Comparison of ENCODE assay signal across 8 cellular contexts in genomic region chr10:129888784-129889616, GRCh38.
DNase-seq lines count a peak whose midpoint lies in the region; ATAC-seq and TF ChIP-seq lines count a peak whose summit lies in the region.

No MANE protein-coding gene starts in this region.

- no peak overlapping the region for H3K27ac Mint-ChIP-seq in CD4-positive, CD25-positive, alpha-beta regulatory T cell
- H3K27ac Mint-ChIP-seq in activated naive CD8-positive, alpha-beta T cell treated with anti-CD3 and anti-CD28 coated beads for 36 hours: no peak overlapping the region

- intact Hi-C loops in OCI-LY7 (cut with micrococcal nuclease; ENCODE audit: unreplicated experiment): loop anchor here (1.0 kb wide), 1 partner anchor 238 kb away; no protein-coding TSS in a partner anchor

- H3K36me3 ChIP-seq in CD4-positive, CD25-positive, alpha-beta regulatory T cell (ENCODE audit: control insufficient read depth, insufficient read depth, low read length): no peaks in the 10 kb centered on the region
- H3K36me3 ChIP-seq in OCI-LY7 (ENCODE audit: insufficient read depth, low read length) (no peaks in the 10 kb centered on the region), kidney epithelial cell (ENCODE audit: control insufficient read depth, insufficient read depth, low read length) (no peaks in the 10 kb centered on the region)

- no peak for ATAC-seq in CD4-positive, CD25-positive, alpha-beta regulatory T cell (ENCODE audit: low read depth in 2 of 2)
- ATAC-seq in GM21515 (IDR thresholded peaks at IDR 0.05; ENCODE audit: unreplicated experiment): peak; percentile 69
- no peak for ATAC-seq in HG03025 (IDR thresholded peaks at IDR 0.05; ENCODE audit: low FRiP score, unreplicated experiment)

- no peaks in the 10 kb centered on the region for H3K27me3 Mint-ChIP-seq in CD4-positive, CD25-positive, alpha-beta regulatory T cell
- H3K27me3 Mint-ChIP-seq in activated naive CD8-positive, alpha-beta T cell treated with anti-CD3 and anti-CD28 coated beads for 36 hours: peaks cover 3% of the 10 kb centered on the region

- H3K9me3 Mint-ChIP-seq in CD4-positive, CD25-positive, alpha-beta regulatory T cell: peaks cover 0 to 2% (median 0%) of the 10 kb centered on the region in 7 donors
- no peaks in the 10 kb centered on the region for H3K9me3 Mint-ChIP-seq in activated naive CD8-positive, alpha-beta T cell treated with anti-CD3 and anti-CD28 coated beads for 36 hours

- H4K20me1 ChIP-seq in OCI-LY7 (ENCODE audit: insufficient read depth, low read length): no peaks in the 10 kb centered on the region

- POLR2A ChIA-PET in OCI-LY7 (lab: Charles Lee): interaction anchor here (0.7 kb wide), 1 partner anchor 728 kb away, joined by 5 read pairs; no protein-coding TSS in a partner anchor

- CTCF ChIA-PET in OCI-LY7 (lab: Charles Lee; ENCODE audit: unreplicated experiment): no interaction called here

- peak in 2 of 3 donors; percentile 13 to 31 for DNase-seq in CD4-positive, CD25-positive, alpha-beta regulatory T cell
- DNase-seq in OCI-LY7 (ENCODE audit: low spot score): peak; percentile 47
- peak; percentile 56 for DNase-seq in activated naive CD8-positive, alpha-beta T cell treated with anti-CD3 and anti-CD28 coated beads for 36 hours
- no peak for DNase-seq in kidney epithelial cell (ENCODE audit: low read depth)
- peak; percentile 17 for DNase-seq in stimulated activated CD8-positive, alpha-beta memory T cell treated with anti-CD3 and anti-CD28 coated beads, Interleukin-15, amount 100 ng/mL, for 1 hour (ENCODE audit: low read depth)
- DNase-seq in NCI-H1092 (lab: John Stamatoyannopoulos, UW): no peak

- H3K9me3 ChIP-seq in CD4-positive, CD25-positive, alpha-beta regulatory T cell (ENCODE audit: control insufficient read depth in 2 of 2, low read length in 2 of 2): no peaks in the 10 kb centered on the region
- H3K9me3 ChIP-seq in OCI-LY7 (ENCODE audit: low read length): no peaks in the 10 kb centered on the region

- H3K4me3 ChIP-seq in CD4-positive, CD25-positive, alpha-beta regulatory T cell (ENCODE audit: low read depth, low read length): no peak overlapping the region
- no peak overlapping the region for H3K4me3 ChIP-seq in OCI-LY7 (ENCODE audit: low read depth, low read length, poor library complexity, severe bottlenecking)
- no peak overlapping the region for H3K4me3 ChIP-seq in kidney epithelial cell (ENCODE audit: low read depth, low read length)

- H3K36me3 Mint-ChIP-seq in CD4-positive, CD25-positive, alpha-beta regulatory T cell: no peaks in the 10 kb centered on the region
- no peaks in the 10 kb centered on the region for H3K36me3 Mint-ChIP-seq in activated naive CD8-positive, alpha-beta T cell treated with anti-CD3 and anti-CD28 coated beads for 36 hours

- H3K9me2 ChIP-seq in OCI-LY7 (ENCODE audit: insufficient read depth, low read length): no peaks in the 10 kb centered on the region

- BruUV-seq in OCI-LY7 (replicated peaks; lab: Mats Ljungman, UMichigan): no TSS peak

- no peaks in the 10 kb centered on the region for H3K4me1 ChIP-seq in CD4-positive, CD25-positive, alpha-beta regulatory T cell (ENCODE audit: control insufficient read depth, insufficient read depth, low read length, poor library complexity, severe bottlenecking)
- no peaks in the 10 kb centered on the region for H3K4me1 ChIP-seq in OCI-LY7 (ENCODE audit: insufficient read depth, low read length, poor library complexity, severe bottlenecking)

- H3K4me3 Mint-ChIP-seq in CD4-positive, CD25-positive, alpha-beta regulatory T cell: no peak overlapping the region
- H3K4me3 Mint-ChIP-seq in activated naive CD8-positive, alpha-beta T cell treated with anti-CD3 and anti-CD28 coated beads for 36 hours: no peak overlapping the region

- H3K4me2 ChIP-seq in OCI-LY7 (ENCODE audit: low read length): no peak overlapping the region

- TF ChIP-seq CTCF in OCI-LY7 (conservative IDR thresholded peaks at IDR 0.05; ENCODE audit: low read length) (peak; percentile 74), kidney epithelial cell (IDR thresholded peaks at IDR 0.05; ENCODE audit: insufficient read depth, low read length, poor library complexity, severe bottlenecking) (peak; percentile 77)

- no peaks in the 10 kb centered on the region for H3K27me3 ChIP-seq in CD4-positive, CD25-positive, alpha-beta regulatory T cell (ENCODE audit: control insufficient read depth, insufficient read depth, low read length)
- no peaks in the 10 kb centered on the region for H3K27me3 ChIP-seq in kidney epithelial cell (ENCODE audit: control insufficient read depth, insufficient read depth, low read length)

- H3K27ac ChIP-seq in CD4-positive, CD25-positive, alpha-beta regulatory T cell (ENCODE audit: insufficient read depth, low read length, poor library complexity, severe bottlenecking): no peak overlapping the region
- H3K27ac ChIP-seq in OCI-LY7 (ENCODE audit: low read depth, low read length, poor library complexity, severe bottlenecking): no peak overlapping the region

- H3K4me1 Mint-ChIP-seq in CD4-positive, CD25-positive, alpha-beta regulatory T cell: peaks cover 0 to 4% (median 0%) of the 10 kb centered on the region in 4 donors
- H3K4me1 Mint-ChIP-seq in activated naive CD8-positive, alpha-beta T cell treated with anti-CD3 and anti-CD28 coated beads for 36 hours: no peaks in the 10 kb centered on the region

- H2AFZ ChIP-seq in OCI-LY7 (ENCODE audit: low read length): no peak overlapping the region

- no peaks in the 10 kb centered on the region for H3K79me2 ChIP-seq in OCI-LY7 (ENCODE audit: insufficient read depth, low read depth, low read length)

Comparison
In these comparisons a context has a peak if more than half of its experiments do, and no peak if none do; other contexts are left out.
1. DNase-seq: peak in CD4-positive, CD25-positive, alpha-beta regulatory T cell (2 of 3), OCI-LY7 (single experiment), activated naive CD8-positive, alpha-beta T cell treated with anti-CD3 and anti-CD28 coated beads for 36 hours (single experiment) and stimulated activated CD8-positive, alpha-beta memory T cell treated with anti-CD3 and anti-CD28 coated beads, Interleukin-15, amount 100 ng/mL, for 1 hour (single experiment); none in kidney epithelial cell (single experiment) and NCI-H1092 (single experiment).